8 cellular contexts compared by ENCODE assay signal in the genomic region with DNA sequence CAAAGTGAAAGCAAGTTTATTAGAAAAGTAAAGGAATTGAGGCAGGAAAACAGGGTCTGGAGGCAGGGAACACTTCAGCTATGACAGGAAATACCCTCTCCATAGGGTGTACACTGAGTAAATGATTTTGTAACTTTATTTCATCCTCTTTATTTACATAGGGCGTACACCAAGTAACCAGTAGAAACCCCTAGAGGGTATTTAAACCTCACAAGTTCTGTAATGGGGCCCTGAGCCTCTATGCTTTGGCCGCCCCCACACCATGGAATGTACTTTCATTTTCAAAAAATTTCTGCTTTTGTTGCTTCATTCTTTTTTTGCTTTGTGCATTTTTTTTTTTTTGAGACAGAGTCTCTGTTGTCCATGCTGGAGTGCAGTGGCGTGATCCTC.
DNase-seq lines count a peak whose midpoint lies in the region; ATAC-seq lines count a peak whose summit lies in the region.

No MANE protein-coding gene starts in this region.

- H3K4me1 ChIP-seq in HUES6 (ENCODE audit: control insufficient read depth, insufficient read depth, low read length) (peaks cover 24% of the 10 kb centered on the region), mucosa of stomach (ENCODE audit: control insufficient read depth, insufficient read depth, low read length) (peaks cover 32% of the 10 kb centered on the region)

- no peaks in the 10 kb centered on the region for H3K27me3 ChIP-seq in HUES6 (ENCODE audit: control insufficient read depth, insufficient read depth, low read length)
- no peaks in the 10 kb centered on the region for H3K27me3 ChIP-seq in mucosa of stomach (ENCODE audit: control insufficient read depth, insufficient read depth, low read length)

- H3K9ac ChIP-seq in HUES6 (ENCODE audit: low read length) (no peak overlapping the region), mucosa of stomach (ENCODE audit: low read length) (peak overlapping the region; percentile 97)

- H3K9me3 ChIP-seq in HUES6 (ENCODE audit: control insufficient read depth, insufficient read depth, low read depth, low read length), result no peaks in the 10 kb centered on the region
- H3K9me3 ChIP-seq in mucosa of stomach (ENCODE audit: control insufficient read depth, low read length), result no peaks in the 10 kb centered on the region

- H3K36me3 ChIP-seq in HUES6 (ENCODE audit: control insufficient read depth, insufficient read depth, low read length) (no peaks in the 10 kb centered on the region), mucosa of stomach (ENCODE audit: control insufficient read depth, insufficient read depth, low read length) (no peaks in the 10 kb centered on the region)

- intact Hi-C loops in posterior cingulate gyrus (cut with DNase I), result loop anchor here (10.0 kb wide), 1 partner anchor 774 kb away; no protein-coding TSS in a partner anchor

- H3K27ac ChIP-seq in HUES6 (ENCODE audit: low read depth, low read length), result no peak overlapping the region

- ATAC-seq in HG03432 (IDR thresholded peaks at IDR 0.05; ENCODE audit: unreplicated experiment), result no peak
- ATAC-seq in GM19023 (IDR thresholded peaks at IDR 0.05; ENCODE audit: unreplicated experiment), result no peak

- DNase-seq in AG08395 (ENCODE audit: low spot score) (peak; percentile 45), astrocyte of the hippocampus (ENCODE audit: low read depth, low spot score) (peak; percentile 27), HuH-7.5 (ENCODE audit: low spot score) (no peak), posterior cingulate gyrus (no peak)

- peak overlapping the region; percentile 76; the same call in 1 of the 2 replicates for H3K4me3 ChIP-seq in HUES6 (ENCODE audit: low read depth, low read length)
- no peak overlapping the region for H3K4me3 ChIP-seq in mucosa of stomach (ENCODE audit: low read length)

Comparison
In these comparisons a context has a peak if more than half of its experiments do, and no peak if none do; other contexts are left out.
1. DNase-seq: peak in AG08395 (single experiment) and astrocyte of the hippocampus (single experiment); none in HuH-7.5 (single experiment) and posterior cingulate gyrus (0 of 10).